28 cellular contexts compared by ENCODE assay signal in the genomic region with DNA sequence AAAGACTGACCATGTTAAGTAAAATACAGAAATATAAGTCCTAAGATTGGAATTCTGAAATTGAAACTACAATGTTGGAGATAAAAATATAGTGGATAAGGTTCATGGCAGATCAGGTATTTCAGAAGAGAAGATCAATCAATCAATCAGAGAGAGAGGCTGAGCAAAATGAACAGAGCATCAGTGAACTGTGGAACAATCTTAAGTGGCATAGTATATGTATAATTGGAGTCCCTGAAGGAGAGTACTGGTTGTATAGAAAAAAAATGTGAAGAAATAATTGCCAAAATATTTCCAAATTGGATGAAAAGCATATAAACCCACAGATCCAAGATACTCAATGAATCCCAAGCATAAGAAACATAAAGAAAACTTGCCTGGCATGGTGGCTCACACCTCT. TPM values are rescaled to one million over a fixed set of nuclear protein-coding genes. Genes with fewer than 3 reads are reported as not detected.
"Had no signal": no experiment of that assay in that cellular context is flagged by ENCODE, and none has a peak within 500 bp of the region (broad histone marks: within the 10 kb centered on the region; RNA-seq: fewer than 3 reads in every experiment).

No MANE protein-coding gene starts in this region.

- H3K36me3 ChIP-seq: stomach, suprapubic skin, thoracic aorta, thyroid gland, tibial artery, tibial nerve, transverse colon, upper lobe of left lung, upper lobe of right lung, uterus, vagina had no signal

- DNase-seq: stimulated activated CD4-positive, alpha-beta T cell treated with anti-CD3 and anti-CD28 coated beads, Interleukin-2, amount 100 ng/mL, for 48 hours; stimulated activated CD4-positive, alpha-beta T cell treated with anti-CD3 and anti-CD28 coated beads, Interleukin-4, amount 100 ng/mL, for 1 hour; stimulated activated CD4-positive, alpha-beta T cell treated with anti-CD3 and anti-CD28 coated beads, Interleukin-4, amount 100 ng/mL, for 24 hours; stimulated activated CD4-positive, alpha-beta T cell treated with anti-CD3 and anti-CD28 coated beads, Interleukin-4, amount 100 ng/mL, for 4 hours; stimulated activated CD8-positive, alpha-beta memory T cell treated with anti-CD3 and anti-CD28 coated beads, Interleukin-4, amount 100 ng/mL, for 48 hours; stimulated activated naive B cell treated with anti-CD40 and anti-IgM and Interleukin-4, amounts not matched to agents 10 μg/mL and 1 μg/mL and 100 μg/mL, for 72 hours; stimulated activated naive CD4-positive, alpha-beta T cell; stimulated activated naive CD4-positive, alpha-beta T cell treated with Interleukin-2 at 50 U/mL for 16 hours; stimulated activated naive CD8-positive, alpha-beta T cell treated with anti-CD3 and anti-CD28 coated beads, Interleukin-15, amount 100 ng/mL, for 72 hours; stimulated activated naive CD8-positive, alpha-beta T cell treated with anti-CD3 and anti-CD28 coated beads, Interleukin-15, Interleukin-2, amounts not matched to agents 100 U/mL and 50 U/mL, for 24 hours; stomach; substantia nigra; testis; thyroid gland; transverse colon; trophoblast cell; upper lobe of left lung; upper lobe of right lung; uterus had no signal

- H3K4me1 ChIP-seq: stomach, suprapubic skin, testis, thyroid gland, tibial artery, tibial nerve, transverse colon, upper lobe of left lung, upper lobe of right lung, uterus, vagina had no signal

- H3K4me3 ChIP-seq: stomach, suprapubic skin, testis, thoracic aorta, thyroid gland, tibial artery, tibial nerve, transverse colon, upper lobe of left lung, upper lobe of right lung, uterus, vagina had no signal

- H3K27me3 ChIP-seq: testis, thyroid gland, tibial artery, upper lobe of left lung, vagina had no signal

- FAIRE-seq: urothelium cell line had no signal

- H3K27ac ChIP-seq: stomach, suprapubic skin, testis, thoracic aorta, thyroid gland, tibial artery, tibial nerve, transverse colon, upper lobe of left lung, upper lobe of right lung, uterus, vagina had no signal

- H3K9me3 ChIP-seq: testis, thyroid gland had no signal

- ATAC-seq: stimulated activated effector memory CD8-positive, alpha-beta T cell treated with anti-CD3 and anti-CD28 coated beads, Interleukin-12 subunit alpha, Interleukin-12 subunit beta, amount 100 ng/mL, for 72 hours; stimulated activated memory B cell treated with anti-CD40 and anti-IgM and Interleukin-4, amounts not matched to agents 10 μg/mL and 1 μg/mL and 100 μg/mL, for 72 hours; stimulated activated naive B cell treated with anti-CD40 and anti-IgM and Interleukin-4, amounts not matched to agents 10 μg/mL and 1 μg/mL and 100 μg/mL, for 72 hours; stimulated activated naive CD8-positive, alpha-beta T cell treated with anti-CD3 and anti-CD28 coated beads, Interleukin-15, amount 100 ng/mL, for 72 hours; stimulated activated naive CD8-positive, alpha-beta T cell treated with anti-CD3 and anti-CD28 coated beads, Interleukin-15, Interleukin-2, amounts not matched to agents 100 U/mL and 50 U/mL, for 24 hours; upper lobe of right lung had no signal

RNA-seq across cellular contexts. Expression of gene ASB18, which starts 35.0 kb away (rescaled TPM):
- polyA plus RNA-seq: stomach, urinary bladder had no signal
